In genomic region chr2:232831496-232831895, GRCh38 we compare ENCODE assay signal across 17 cellular contexts. TPM values are rescaled to one million over a fixed set of nuclear protein-coding genes. Genes with fewer than 3 reads are reported as not detected.
DNase-seq lines count a peak whose midpoint lies in the region; ATAC-seq and TF ChIP-seq lines count a peak whose summit lies in the region.
"Had no signal": no experiment of that assay in that cellular context is flagged by ENCODE, and none has a peak within 500 bp of the region (broad histone marks: within the 10 kb centered on the region; RNA-seq: fewer than 3 reads in every experiment).

No MANE protein-coding gene starts in this region.

- peaks cover 4 to 13% of the 10 kb centered on the region in 2 donors for H3K4me1 Mint-ChIP-seq in immature natural killer cell
- H3K4me1 Mint-ChIP-seq: CD14-positive monocyte, GM23338 had no signal

- H3K4ac ChIP-seq in mesenchymal stem cell (ENCODE audit: low read depth in 1 of 2, low read length in 2 of 2): no peak overlapping the region

- no peaks in the 10 kb centered on the region for H3K27me3 ChIP-seq in mesenchymal stem cell (ENCODE audit: control insufficient read depth in 1 of 2, insufficient read depth in 1 of 2, low read length in 2 of 2)
- H3K27me3 ChIP-seq: BLaER1 had no signal

- H3K4me2 ChIP-seq in mesenchymal stem cell (ENCODE audit: low read length, poor library complexity, severe bottlenecking): no peak overlapping the region
- H3K4me2 ChIP-seq: A549, BLaER1, GM23338 had no signal

- in situ Hi-C loops in ACHN (cut with HindIII; ENCODE audit: low pct_ligation_motif_present, low pct_unique_long_range_greater_than_20kb, low sequenced_read_pairs): no loop called here

- H3K23ac ChIP-seq in mesenchymal stem cell (ENCODE audit: low read length in 2 of 2): no peak overlapping the region

- no peak overlapping the region for H2AFZ ChIP-seq in mesenchymal stem cell (ENCODE audit: low read depth, low read length)
- H2AFZ ChIP-seq: GM23338 had no signal

- DNase-seq in ACHN (peak; percentile 47), kidney glomerular epithelial cell (lab: John Stamatoyannopoulos, UW) (peak; percentile 72), mesenchymal stem cell (no peak), DMS114 treated with DMSO at 0.1 percent for 48 hours (lab: John Stamatoyannopoulos, UW; ENCODE audit: unreplicated experiment) (no peak), NCI-H2196 treated with DMSO at 0.1 percent for 48 hours (lab: John Stamatoyannopoulos, UW; ENCODE audit: unreplicated experiment) (no peak), immature natural killer cell (no peak)
- DNase-seq: CD4-positive, alpha-beta memory T cell; DMS53; DND-41; HCEC 1CT had no signal

- H2BK5ac ChIP-seq in mesenchymal stem cell (ENCODE audit: low read depth, low read length, poor library complexity, severe bottlenecking): no peak overlapping the region

- no peak overlapping the region for H3K18ac ChIP-seq in mesenchymal stem cell (ENCODE audit: low read depth in 1 of 2, low read length in 2 of 2)

- WGBS in mesenchymal stem cell: 62% methylated on average over 2 of the region's 3 CpGs

- no peaks in the 10 kb centered on the region for H3K9me3 Mint-ChIP-seq in immature natural killer cell
- H3K9me3 Mint-ChIP-seq: CD14-positive monocyte; CD4-positive, alpha-beta memory T cell; GM23338 had no signal

- H3K4me3 ChIP-seq in mesenchymal stem cell (ENCODE audit: insufficient read depth in 1 of 2, low read depth in 1 of 2, low read length in 2 of 2): no peak overlapping the region
- H3K4me3 ChIP-seq: A549, BLaER1, GM23338 had no signal

- H2BK12ac ChIP-seq in mesenchymal stem cell (ENCODE audit: low read length in 2 of 2): no peak overlapping the region

- H2BK15ac ChIP-seq in mesenchymal stem cell (ENCODE audit: low read depth, poor library complexity, severe bottlenecking): no peak overlapping the region

- H3K36me3 ChIP-seq in mesenchymal stem cell (ENCODE audit: control insufficient read depth in 1 of 2, insufficient read depth in 2 of 2, low read depth in 1 of 2, low read length in 2 of 2): peaks cover 17 to 74% of the 10 kb centered on the region in 2 experiments

- H4K91ac ChIP-seq in mesenchymal stem cell (ENCODE audit: low read length): no peak overlapping the region

- no peak overlapping the region for H2AK5ac ChIP-seq in mesenchymal stem cell (ENCODE audit: low read length, severe bottlenecking)

- peak overlapping the region in 1 of 6 donors; percentile 49 for H3K27ac Mint-ChIP-seq in immature natural killer cell
- H3K27ac Mint-ChIP-seq: GM23338 had no signal

- no peak for TF ChIP-seq CTCF in VCaP (conservative IDR thresholded peaks at IDR 0.05)

- H3K9ac ChIP-seq in mesenchymal stem cell (ENCODE audit: low read length): no peak overlapping the region
- H3K9ac ChIP-seq: BLaER1 had no signal

- peaks cover 2% of the 10 kb centered on the region for H3K4me1 ChIP-seq in mesenchymal stem cell (ENCODE audit: control insufficient read depth, insufficient read depth, low read depth, low read length)
- H3K4me1 ChIP-seq: A549, BLaER1 had no signal

- H3K14ac ChIP-seq in mesenchymal stem cell (ENCODE audit: low read length in 2 of 2): no peak overlapping the region

- H3K9me3 ChIP-seq in mesenchymal stem cell (ENCODE audit: control insufficient read depth, low read length): no peaks in the 10 kb centered on the region
- H3K9me3 ChIP-seq: A549, BLaER1 had no signal

- H3K27me3 Mint-ChIP-seq in immature natural killer cell (ENCODE audit: low read depth in 3 of 3): peaks cover 0 to 3% (median 0%) of the 10 kb centered on the region in 3 donors
- H3K27me3 Mint-ChIP-seq: CD4-positive, alpha-beta memory T cell had no signal

- H3K36me3 Mint-ChIP-seq in immature natural killer cell: peaks cover 13 to 57% (median 20%) of the 10 kb centered on the region in 3 donors

- H3K27ac ChIP-seq in VCaP: peak overlapping the region; percentile 45
- H3K27ac ChIP-seq in mesenchymal stem cell (ENCODE audit: low read length, poor library complexity, severe bottlenecking): peak overlapping the region; percentile 68
- H3K27ac ChIP-seq: A549, BLaER1, HL-60 had no signal

- H3K4me3 Mint-ChIP-seq in immature natural killer cell: no peak overlapping the region
- H3K4me3 Mint-ChIP-seq: CD14-positive monocyte; CD4-positive, alpha-beta memory T cell; GM23338 had no signal

- no peak for ATAC-seq in GM18511 (IDR thresholded peaks at IDR 0.05; ENCODE audit: unreplicated experiment)
- ATAC-seq: A549, GM23338 had no signal

- peaks cover 33% of the 10 kb centered on the region for H3K79me1 ChIP-seq in mesenchymal stem cell (replicated peaks; ENCODE audit: low read length, poor library complexity, severe bottlenecking)

- no peak overlapping the region for H2BK120ac ChIP-seq in mesenchymal stem cell (ENCODE audit: low read depth, low read length)

- no peak overlapping the region for H4K8ac ChIP-seq in mesenchymal stem cell (ENCODE audit: low read length)

RNA-seq across cellular contexts. Expression of gene SNORC, which starts 38.6 kb away (rescaled TPM):
- polyA plus RNA-seq in mesenchymal stem cell (2013, experiment 1 of 2): 0.95 TPM
- 0.90 TPM for polyA plus RNA-seq in mesenchymal stem cell (2013, experiment 2 of 2)
- not detected for polyA plus RNA-seq in immature natural killer cell
- polyA plus RNA-seq: CD14-positive monocyte had no signal

RNA-seq across cellular contexts. Expression of gene KCNJ13, which starts 55.1 kb away (rescaled TPM):
- not detected for polyA plus RNA-seq in mesenchymal stem cell (2013, experiment 1 of 2)
- polyA plus RNA-seq in mesenchymal stem cell (2013, experiment 2 of 2): not detected
- under 1 TPM in 1 of 3 donors, not detected in 2; 0.56 TPM for polyA plus RNA-seq in immature natural killer cell
- polyA plus RNA-seq: A549, CD14-positive monocyte had no signal

Comparison
In these comparisons a context has a peak if more than half of its experiments do, and no peak if none do; other contexts are left out.
1. DNase-seq: peak in ACHN (single experiment) and kidney glomerular epithelial cell (single experiment); none in mesenchymal stem cell (single experiment), DMS114 treated with DMSO at 0.1 percent for 48 hours (single experiment), NCI-H2196 treated with DMSO at 0.1 percent for 48 hours (single experiment) and immature natural killer cell (0 of 3).